Comparison of ENCODE assay signal across 9 cellular contexts in the genomic region with DNA sequence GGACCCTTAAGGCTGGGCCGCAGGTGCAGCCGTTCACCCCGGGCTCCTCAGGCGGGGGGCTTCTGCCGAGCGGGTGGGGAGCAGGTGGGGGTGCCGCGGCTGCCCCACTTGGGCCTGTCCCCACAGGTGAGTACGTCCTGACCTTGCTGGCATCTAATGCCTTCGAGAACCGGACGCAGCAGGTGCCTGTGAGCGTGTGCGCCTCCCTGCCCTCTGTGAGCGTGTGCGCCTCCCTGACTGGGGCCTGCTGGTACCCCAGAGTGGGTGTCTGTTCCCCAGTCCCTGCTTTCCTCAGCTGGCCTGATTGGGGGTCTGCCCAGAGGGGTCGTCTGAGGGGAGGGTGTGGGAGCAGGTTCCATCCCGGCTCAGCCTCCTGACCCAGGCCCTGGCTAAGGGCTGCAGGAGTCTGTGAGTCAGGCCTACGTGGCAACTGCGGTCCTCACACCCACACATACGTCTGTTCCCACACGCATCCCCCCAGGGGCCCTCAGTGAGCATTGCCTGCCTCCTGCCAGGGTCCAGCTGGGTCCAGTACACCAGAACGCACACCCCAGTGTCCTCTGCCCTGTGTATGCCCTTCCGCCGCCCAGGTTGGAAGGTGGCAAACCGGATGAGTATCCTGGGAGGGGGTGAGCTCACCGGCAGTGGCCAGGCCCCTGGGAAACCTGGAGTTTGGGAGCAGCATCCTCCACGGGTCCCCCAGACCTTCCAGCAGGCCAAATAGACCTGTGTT. TPM values are rescaled to one million over a fixed set of nuclear protein-coding genes. Genes with fewer than 3 reads are reported as not detected.
DNase-seq lines count a peak whose midpoint lies in the region; ATAC-seq, FAIRE-seq and TF ChIP-seq lines count a peak whose summit lies in the region.
"Not testable (repeated sequence)": the region's sequence is repeated elsewhere in the genome, so short reads cannot be mapped to it uniquely, and the experiment has no call there.
"Had no signal": no experiment of that assay in that cellular context is flagged by ENCODE, and none has a peak within 500 bp of the region (broad histone marks: within the 10 kb centered on the region; RNA-seq: fewer than 3 reads in every experiment).

No MANE protein-coding gene starts in this region.

- H3K36me3 ChIP-seq in RWPE2 (ENCODE audit: low read depth); colonic mucosa; kidney (ENCODE audit: control insufficient read depth in 1 of 2, insufficient read depth in 2 of 2, low read length in 2 of 2); lung (ENCODE audit: control insufficient read depth in 2 of 2, insufficient read depth in 2 of 2, low read length in 2 of 2); psoas muscle (ENCODE audit: insufficient read depth in 1 of 2, low read depth in 1 of 2); upper lobe of right lung: not testable (repeated sequence)

- intact Hi-C loops in Calu3 (cut with micrococcal nuclease; ENCODE audit: unreplicated experiment); colonic mucosa (cut with DNase I); kidney (cut with DNase I); psoas muscle (cut with DNase I); upper lobe of right lung (cut with DNase I): not testable (repeated sequence)

- 96 to 99% methylated on average over 3 to 5 of the region's 28 CpGs for WGBS in lung, 2 donors
- 88 to 96% (median 90%) methylated on average over 3 to 5 of the region's 28 CpGs for WGBS in psoas muscle, 3 donors

- H3K9me3 ChIP-seq in RWPE2 (ENCODE audit: severe bottlenecking); colonic mucosa; kidney (ENCODE audit: control insufficient read depth in 1 of 2, low read length in 2 of 2); lung (ENCODE audit: control insufficient read depth in 2 of 2, insufficient read depth in 1 of 2, low read length in 1 of 2); psoas muscle; upper lobe of right lung: not testable (repeated sequence)

- ATAC-seq in RWPE2 (ENCODE audit: low read depth); lung (ENCODE audit: insufficient read depth, low FRiP score); psoas muscle; upper lobe of right lung: not testable (repeated sequence)

- not testable (repeated sequence) for H3K27me3 ChIP-seq in RWPE2 (ENCODE audit: insufficient read depth, poor library complexity, severe bottlenecking); colonic mucosa; lung (ENCODE audit: control insufficient read depth, insufficient read depth); psoas muscle (ENCODE audit: insufficient read depth in 3 of 3, low read length in 2 of 3); upper lobe of right lung

- not testable (repeated sequence) for H3K9ac ChIP-seq in colonic mucosa (ENCODE audit: low read depth in 2 of 2, low read length in 2 of 2); kidney (ENCODE audit: low read length in 2 of 2)

- not testable (repeated sequence) for H3K9me3 Mint-ChIP-seq in Calu3 (ENCODE audit: low read depth, unreplicated experiment)

- not testable (repeated sequence) for H3K4me1 Mint-ChIP-seq in Calu3 (ENCODE audit: low read depth, unreplicated experiment)

- not testable (repeated sequence) for H3K27ac ChIP-seq in RWPE2 (ENCODE audit: poor library complexity, severe bottlenecking); colonic mucosa; kidney (ENCODE audit: low read depth in 2 of 2, low read length in 2 of 2); lung (ENCODE audit: low read depth in 1 of 2, low read length in 1 of 2); psoas muscle; upper lobe of right lung

- not testable (repeated sequence) for H3K36me3 Mint-ChIP-seq in Calu3 (ENCODE audit: insufficient read depth, unreplicated experiment)

- H3K27me3 Mint-ChIP-seq in Calu3 (ENCODE audit: unreplicated experiment) = not testable (repeated sequence)

- H3K4me3 ChIP-seq in RWPE2 (ENCODE audit: severe bottlenecking); colonic mucosa; kidney (ENCODE audit: low read length in 2 of 2); lung; psoas muscle; upper lobe of right lung: not testable (repeated sequence)

- BruUV-seq in Calu3 (replicated peaks; lab: Mats Ljungman, UMichigan) = not testable (repeated sequence)

- DNase-seq in Calu3 = peak; percentile 0
- DNase-seq in RWPE2 (ENCODE audit: low spot score) = peak; percentile 3
- DNase-seq in activated CD8-positive, alpha-beta memory T cell treated with anti-CD3 and anti-CD28 coated beads, Interleukin-2, amount 50 U/mL, for 48 hours = peak; percentile 36
- DNase-seq in colonic mucosa = peak; percentile 6
- peak; percentile 7 for DNase-seq in kidney
- DNase-seq in lung (ENCODE audit: low spot score) = peak; percentile 6
- peak; percentile 5 to 29 for DNase-seq in psoas muscle
- DNase-seq in upper lobe of right lung = peak; percentile 3

- CTCF ChIA-PET in Calu3 (lab: Charles Lee) = not testable (repeated sequence)

- H3K4me3 Mint-ChIP-seq in Calu3 (ENCODE audit: low read depth, unreplicated experiment) = not testable (repeated sequence)

- H3K4me1 ChIP-seq in RWPE2 (ENCODE audit: insufficient read depth, poor library complexity, severe bottlenecking); colonic mucosa; kidney (ENCODE audit: control insufficient read depth in 1 of 2, insufficient read depth in 1 of 2, low read depth in 1 of 2, low read length in 2 of 2); lung (ENCODE audit: control insufficient read depth in 2 of 2, insufficient read depth in 2 of 2, low read length in 2 of 2); psoas muscle; upper lobe of right lung: not testable (repeated sequence)

- FAIRE-seq in kidney (lab: Jason Lieb, UNC) = not testable (repeated sequence)

- not testable (repeated sequence) for TF ChIP-seq CTCF in Calu3 (IDR thresholded peaks at IDR 0.05; ENCODE audit: unreplicated experiment); RWPE2 (IDR thresholded peaks at IDR 0.05; ENCODE audit: poor library complexity, severe bottlenecking); colonic mucosa (IDR thresholded peaks at IDR 0.05); kidney (IDR thresholded peaks at IDR 0.05; ENCODE audit: borderline replicate concordance, extremely low read depth, insufficient read depth); lung (IDR thresholded peaks at IDR 0.05; ENCODE audit: control extremely low read depth, extremely low read depth); psoas muscle (IDR thresholded peaks at IDR 0.05); upper lobe of right lung (IDR thresholded peaks at IDR 0.05)

- not testable (repeated sequence) for H3K27ac Mint-ChIP-seq in Calu3 (ENCODE audit: unreplicated experiment)

RNA-seq across cellular contexts. Expression of a gene that starts 55.1 kb away (rescaled TPM):
- total RNA-seq in Calu3 (2022) = 6.5 and 9.5 TPM in 2 replicates
- 1 to 10 TPM; 5.8 to 6.7 TPM for total RNA-seq in colonic mucosa
- 9.0 TPM for total RNA-seq in kidney
- 7.2 TPM for polyA plus RNA-seq in kidney (ENCODE audit: insufficient read depth, low read depth, low replicate concordance)
- total RNA-seq in lung = 10 to 100 TPM; 10.1 to 10.5 TPM
- 10 to 100 TPM in 1 of 2 donors, 1 to 10 TPM in 1; 9.3 to 21.6 TPM for polyA plus RNA-seq in lung
- total RNA-seq in psoas muscle = 1 to 10 TPM in 3 of 4 donors, not detected in 1; 2.6 to 2.8 (median 2.6) TPM
- 10 to 100 TPM in 1 of 3 donors, 1 to 10 TPM in 2; 1.7 to 12.2 (median 4.8) TPM for polyA plus RNA-seq in psoas muscle
- 7.7 TPM for total RNA-seq in upper lobe of right lung
- polyA plus RNA-seq: CD4-positive, CD25-positive, alpha-beta regulatory T cell had no signal
